ENCODE assay signal across 9 cellular contexts in the genomic region with DNA sequence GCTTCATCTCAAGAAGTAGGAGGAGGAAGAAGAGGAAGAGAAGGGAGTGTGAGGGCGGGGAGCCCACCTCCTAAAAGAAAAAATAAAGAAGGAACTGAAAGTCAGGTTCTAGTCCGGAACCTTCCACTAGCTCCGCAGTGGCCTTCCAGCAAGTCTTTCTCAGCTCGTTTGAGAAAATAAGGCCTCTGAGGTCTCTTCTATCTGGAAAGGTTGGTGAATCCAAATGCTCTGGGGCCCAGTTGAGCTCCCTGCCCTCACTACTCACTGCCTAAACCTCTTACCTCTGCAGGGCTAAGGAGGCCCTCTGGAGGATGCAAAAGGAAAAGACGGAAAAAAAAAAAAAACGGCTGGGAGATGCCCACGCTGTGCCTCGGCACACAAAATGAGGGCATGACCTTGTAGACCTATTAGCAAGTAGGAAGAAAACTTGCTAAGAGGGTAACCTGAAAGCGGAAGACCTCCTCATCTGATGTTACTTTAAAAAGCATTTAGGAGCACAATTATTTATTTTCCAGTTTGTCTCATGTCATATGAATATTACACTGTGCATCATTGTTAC. TPM values are rescaled to one million over a fixed set of nuclear protein-coding genes. Genes with fewer than 3 reads are reported as not detected.
DNase-seq lines count a peak whose midpoint lies in the region; FAIRE-seq and TF ChIP-seq lines count a peak whose summit lies in the region.
"Had no signal": no experiment of that assay in that cellular context is flagged by ENCODE, and none has a peak within 500 bp of the region (broad histone marks: within the 10 kb centered on the region; RNA-seq: fewer than 3 reads in every experiment).

No MANE protein-coding gene starts in this region.

- CTCF ChIA-PET in AG04449 (lab: Yijun Ruan, JAX) = interaction anchor here (0.7 to 2.0 kb wide), 6 partner anchors 13 to 588 kb away, joined by 3 to 4 read pairs (median 4); no protein-coding TSS in a partner anchor

- no peak for FAIRE-seq in keratinocyte (lab: Jason Lieb, UNC)
- FAIRE-seq: islet of Langerhans had no signal

- no peaks in the 10 kb centered on the region for H3K4me1 ChIP-seq in keratinocyte (ENCODE audit: control insufficient read depth, extremely low read depth, insufficient read depth, low read length)

- dilution Hi-C loops in keratinocyte (cut with MboI; ENCODE audit: extremely low pct_ligation_motif_present, low sequenced_read_pairs) = no loop called here

- no peak for TF ChIP-seq POLR2A in lower leg skin (IDR thresholded peaks at IDR 0.05)

- no peaks in the 10 kb centered on the region for H3K9me1 ChIP-seq in keratinocyte (ENCODE audit: control insufficient read depth, extremely low read depth, insufficient read depth, low read length)

- H3K27me3 ChIP-seq in keratinocyte (ENCODE audit: control insufficient read depth, extremely low read depth, insufficient read depth, low read length) = no peaks in the 10 kb centered on the region

- H3K4me3 ChIP-seq in AG04449 (ENCODE audit: low read depth, low read length) (no peak overlapping the region), keratinocyte (ENCODE audit: control insufficient read depth in 2 of 3, extremely low read depth in 1 of 3, insufficient read depth in 2 of 3, low read depth in 1 of 3, low read length in 3 of 3) (no peak overlapping the region), lower leg skin (ENCODE audit: low read depth, poor library complexity, severe bottlenecking) (no peak overlapping the region)

- POLR2A ChIA-PET in AG04449 (lab: Yijun Ruan, JAX) = no interaction called here

- H3K4me2 ChIP-seq in keratinocyte (ENCODE audit: control insufficient read depth, extremely low read depth, insufficient read depth, low read depth, low read length) = peak overlapping the region; percentile 6

- no peaks in the 10 kb centered on the region for H3K9me3 ChIP-seq in keratinocyte (ENCODE audit: control insufficient read depth, low read depth, low read length)

- intact Hi-C loops in lower leg skin (cut with DNase I; ENCODE audit: low total_unique reads) = no loop called here

- in situ Hi-C loops in GM13977 (cut with MboI; ENCODE audit: low pct_unique_long_range_greater_than_20kb, low sequenced_read_pairs, unreplicated experiment) = no loop called here

- DNase-seq in AG04449 (ENCODE audit: low read depth, low spot score) = no peak
- peak; percentile 50 for DNase-seq in GM13977 (ENCODE audit: low spot score)
- DNase-seq in LHCN-M2 (ENCODE audit: low read depth) = peak; percentile 50
- peak; percentile 24 for DNase-seq in SKM-1 (lab: John Stamatoyannopoulos, UW; ENCODE audit: unreplicated experiment)
- peak; percentile 71 for DNase-seq in astrocyte of the hippocampus (ENCODE audit: low read depth, low spot score)
- no peak for DNase-seq in keratinocyte (ENCODE audit: low read depth, low spot score)
- peak; percentile 6 to 28 (median 16) for DNase-seq in stimulated activated CD4-positive, alpha-beta T cell treated with anti-CD3 and anti-CD28 coated beads, TNF-alpha, amount 100 ng/mL, for 24 hours (ENCODE audit: low read depth in 3 of 3)
- no peak for DNase-seq in lower leg skin (ENCODE audit: low spot score in 2 of 2)

- H3K9ac ChIP-seq in keratinocyte (ENCODE audit: control insufficient read depth, extremely low read depth, insufficient read depth, low read length) = no peak overlapping the region

- no peaks in the 10 kb centered on the region for H3K36me3 ChIP-seq in keratinocyte (ENCODE audit: control insufficient read depth in 2 of 2, extremely low read depth in 1 of 2, insufficient read depth in 2 of 2, low read length in 2 of 2)

- TF ChIP-seq CTCF in AG04449 (IDR thresholded peaks at IDR 0.05; ENCODE audit: insufficient read depth, low read length, missing control alignments) (peak; percentile 31), GM13977 (IDR thresholded peaks at IDR 0.05; ENCODE audit: extremely low read depth, insufficient read depth, missing control alignments) (peak; percentile 38), keratinocyte (optimal IDR thresholded peaks at IDR 0.05 in 1 of 3, IDR thresholded peaks at IDR 0.05 in 1 of 3, conservative IDR thresholded peaks at IDR 0.05 in 1 of 3; ENCODE audit: extremely low read depth in 1 of 3, insufficient read depth in 2 of 3, low read length in 3 of 3) (peak; percentile 56 to 68 (median 62)), lower leg skin (IDR thresholded peaks at IDR 0.05) (no peak)

- H3K27ac ChIP-seq in keratinocyte (ENCODE audit: control insufficient read depth, insufficient read depth, low read length) = no peak overlapping the region

- 41 to 44% methylated on average over 9 of the region's 9 CpGs for WGBS in lower leg skin, 2 donors

- H2AFZ ChIP-seq in keratinocyte (ENCODE audit: control insufficient read depth, low read length) = no peak overlapping the region

- no peaks in the 10 kb centered on the region for H4K20me1 ChIP-seq in keratinocyte (ENCODE audit: control insufficient read depth, extremely low read depth, insufficient read depth, low read length)

- no peaks in the 10 kb centered on the region for H3K79me2 ChIP-seq in keratinocyte (ENCODE audit: control insufficient read depth, insufficient read depth, low read length)

RNA-seq across cellular contexts. Expression of gene FBLN5, which starts 35.9 kb away (rescaled TPM):
- total RNA-seq in LHCN-M2 (2014; rRNA removed) = 20.0 TPM in 2 replicates
- polyA plus RNA-seq in LHCN-M2 (2012) = 11.3 TPM
- 0.10 to 0.31 TPM (median 0.27 TPM) in 3 replicates for polyA plus RNA-seq in keratinocyte
- polyA plus RNA-seq in keratinocyte (2011; ENCODE audit: low read depth) = not detected
- 0.27 and 0.47 TPM in 2 replicates for polyA plus RNA-seq in keratinocyte (2011; cell fraction: cytosol; rRNA removed)
- polyA plus RNA-seq in keratinocyte (2011; cell fraction: nucleus; rRNA removed) = 0.46 and 0.89 TPM in 2 replicates
- 0.68 TPM in 1 of 2 replicates, not detected in the other for polyA plus RNA-seq in keratinocyte (2012; ENCODE audit: low replicate concordance)
- 0.61 to 2.8 TPM in 2 of 3 replicates, not detected in the other for polyA minus RNA-seq in keratinocyte
- not detected for polyA minus RNA-seq in keratinocyte (2011; cell fraction: cytosol; rRNA and poly(A)+ RNA removed)
- polyA minus RNA-seq in keratinocyte (2011; cell fraction: nucleus; rRNA and poly(A)+ RNA removed) = 0.54 TPM in 1 of 2 replicates, not detected in the other
- 100 to 1,000 TPM in 1 of 4 donors, 10 to 100 TPM in 3; 26.3 to 128 (median 44.5) TPM for total RNA-seq in lower leg skin

RNA-seq across cellular contexts. Expression of gene TC2N, which starts 44.2 kb away (rescaled TPM):
- total RNA-seq in LHCN-M2 (2014; rRNA removed) (0.19 TPM in 1 of 2 replicates, not detected in the other), lower leg skin (10 to 100 TPM; 31.6 to 40.9 (median 35.9) TPM)
- not detected for polyA plus RNA-seq in LHCN-M2 (2012)
- polyA plus RNA-seq in keratinocyte = 12.5 to 22.6 TPM (median 15.6 TPM) in 3 replicates
- polyA plus RNA-seq in keratinocyte (2011; ENCODE audit: low read depth) = 6.7 TPM
- 9.8 and 18.4 TPM in 2 replicates for polyA plus RNA-seq in keratinocyte (2011; cell fraction: cytosol; rRNA removed)
- polyA plus RNA-seq in keratinocyte (2011; cell fraction: nucleus; rRNA removed) = 14.5 and 17.9 TPM in 2 replicates
- 6.5 and 13.3 TPM in 2 replicates for polyA plus RNA-seq in keratinocyte (2012; ENCODE audit: low replicate concordance)
- 8.6 to 23.9 TPM (median 13.8 TPM) in 3 replicates for polyA minus RNA-seq in keratinocyte
- 11.1 TPM for polyA minus RNA-seq in keratinocyte (2011; cell fraction: cytosol; rRNA and poly(A)+ RNA removed)
- polyA minus RNA-seq in keratinocyte (2011; cell fraction: nucleus; rRNA and poly(A)+ RNA removed) = 13.1 and 27.1 TPM in 2 replicates

Comparison
In these comparisons a context has a peak if more than half of its experiments do, and no peak if none do; other contexts are left out.
1. DNase-seq: peak in GM13977 (single experiment), LHCN-M2 (single experiment), SKM-1 (single experiment), astrocyte of the hippocampus (single experiment) and stimulated activated CD4-positive, alpha-beta T cell treated with anti-CD3 and anti-CD28 coated beads, TNF-alpha, amount 100 ng/mL, for 24 hours (3 of 3); none in AG04449 (single experiment), keratinocyte (single experiment) and lower leg skin (0 of 2).
2. CTCF ChIP-seq: peak in AG04449 (single experiment), GM13977 (single experiment) and keratinocyte (3 of 3); none in lower leg skin (0 of 3).
3. RNA of gene TC2N, which starts 44.2 kb away (total RNA-seq): 31.6 to 40.9 TPM in lower leg skin; 0.19 TPM in LHCN-M2; every median in the first group is over 10 times any median in the second.